In the genomic region with DNA sequence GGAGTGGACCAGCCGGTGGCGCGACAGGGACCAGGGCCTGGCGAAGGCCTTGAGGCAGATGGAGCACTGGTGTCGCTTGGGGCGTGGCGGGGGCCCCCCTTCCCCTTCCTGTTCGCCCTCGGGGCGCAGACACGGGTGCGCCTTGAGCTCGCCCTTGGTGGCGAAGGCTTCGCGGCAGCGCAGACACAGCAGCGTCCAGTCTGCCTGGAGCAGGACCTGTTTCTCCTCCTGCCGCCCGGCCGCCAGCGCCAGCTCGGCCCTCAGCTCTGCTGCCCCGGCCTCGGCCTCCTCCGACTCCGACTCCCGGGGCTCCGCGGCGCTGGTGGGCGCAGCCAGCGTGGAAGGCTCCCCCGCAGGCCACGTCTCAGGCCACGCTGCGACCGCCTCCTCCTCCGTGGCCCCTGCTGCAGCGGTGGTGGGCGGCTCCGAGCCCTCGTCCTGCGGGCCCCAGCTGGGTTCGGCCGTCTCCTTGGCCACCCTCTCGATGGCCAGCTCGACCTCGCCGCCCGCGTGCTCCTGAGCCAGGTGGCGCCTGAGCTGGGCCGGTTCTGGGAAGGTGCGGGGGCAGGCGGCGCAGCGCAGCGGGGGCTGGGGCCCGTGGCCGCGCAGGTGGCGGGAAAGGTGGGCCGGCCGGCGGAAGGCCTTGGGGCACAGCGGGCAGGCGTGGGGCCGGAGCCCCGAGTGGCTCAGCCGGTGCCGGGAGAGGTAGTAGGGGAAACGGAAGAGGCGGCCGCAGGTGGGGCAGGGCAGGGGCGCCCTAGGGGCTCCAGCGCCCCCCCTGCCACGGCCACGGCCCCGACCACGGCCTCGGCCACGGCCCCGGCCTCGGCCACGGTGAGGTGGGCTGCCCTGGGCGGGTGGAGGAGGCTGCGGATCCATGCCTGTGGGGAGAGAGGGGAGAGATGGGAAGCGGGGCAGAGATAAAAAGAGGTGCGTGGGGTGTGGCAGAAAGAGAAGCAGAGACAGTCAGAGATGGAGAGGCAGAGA, we compare ENCODE assay signal across 6 cellular contexts. TPM values are rescaled to one million over a fixed set of nuclear protein-coding genes. Genes with fewer than 3 reads are reported as not detected.
DNase-seq lines count a peak whose midpoint lies in the region; ATAC-seq, FAIRE-seq and TF ChIP-seq lines count a peak whose summit lies in the region.

No MANE protein-coding gene starts in this region.

- no peaks in the 10 kb centered on the region for H4K20me1 ChIP-seq in keratinocyte (ENCODE audit: control insufficient read depth, extremely low read depth, insufficient read depth, low read length)

- H3K36me3 Mint-ChIP-seq in T-cell = peaks cover 13% of the 10 kb centered on the region

- no peaks in the 10 kb centered on the region for H3K9me1 ChIP-seq in keratinocyte (ENCODE audit: control insufficient read depth, extremely low read depth, insufficient read depth, low read length)

- DNase-seq in BJ (ENCODE audit: low read depth) = no peak
- DNase-seq in T-cell = no peak
- no peak for DNase-seq in keratinocyte (ENCODE audit: low read depth, low spot score)
- no peak for DNase-seq in colonic mucosa
- DNase-seq in NCI-H2196 treated with DMSO at 0.1 percent for 48 hours (lab: John Stamatoyannopoulos, UW; ENCODE audit: unreplicated experiment) = no peak

- ATAC-seq in T-cell (replicated peaks in 1 of 4) (no peak), HG03095 (IDR thresholded peaks at IDR 0.05; ENCODE audit: unreplicated experiment) (no peak)

- intact Hi-C loops in colonic mucosa (cut with DNase I) = no loop called here

- peak overlapping the region; percentile 80 for H3K4me2 ChIP-seq in keratinocyte (ENCODE audit: control insufficient read depth, extremely low read depth, insufficient read depth, low read depth, low read length)

- peaks cover 13% of the 10 kb centered on the region for H3K79me2 ChIP-seq in keratinocyte (ENCODE audit: control insufficient read depth, insufficient read depth, low read length)

- TF ChIP-seq CTCF in BJ (IDR thresholded peaks at IDR 0.05; ENCODE audit: insufficient read depth, low read depth, low read length) (no peak), keratinocyte (optimal IDR thresholded peaks at IDR 0.05 in 1 of 3, IDR thresholded peaks at IDR 0.05 in 1 of 3, conservative IDR thresholded peaks at IDR 0.05 in 1 of 3; ENCODE audit: extremely low read depth in 1 of 3, insufficient read depth in 2 of 3, low read length in 3 of 3) (no peak), colonic mucosa (IDR thresholded peaks at IDR 0.05) (no peak)

- peaks cover 0 to 2% (median 0%) of the 10 kb centered on the region in 3 donors for H3K9me3 Mint-ChIP-seq in T-cell

- CTCF ChIA-PET in BJ (lab: Yijun Ruan, JAX) = no interaction called here
- CTCF ChIA-PET in T-cell (lab: Charles Lee) = no interaction called here

- H3K27ac ChIP-seq in keratinocyte (ENCODE audit: control insufficient read depth, insufficient read depth, low read length) (no peak overlapping the region), colonic mucosa (no peak overlapping the region)

- dilution Hi-C loops in keratinocyte (cut with MboI; ENCODE audit: extremely low pct_ligation_motif_present, low sequenced_read_pairs) = no loop called here

- no peaks in the 10 kb centered on the region for H3K27me3 ChIP-seq in BJ (ENCODE audit: control insufficient read depth, insufficient read depth, low read length)
- no peaks in the 10 kb centered on the region for H3K27me3 ChIP-seq in keratinocyte (ENCODE audit: control insufficient read depth, extremely low read depth, insufficient read depth, low read length)
- H3K27me3 ChIP-seq in colonic mucosa = no peaks in the 10 kb centered on the region

- H3K4me1 Mint-ChIP-seq in T-cell = peaks cover 19 to 25% (median 19%) of the 10 kb centered on the region in 3 donors

- H3K36me3 ChIP-seq in BJ (ENCODE audit: control insufficient read depth, insufficient read depth, low read length) (peaks cover 3% of the 10 kb centered on the region), keratinocyte (ENCODE audit: control insufficient read depth in 2 of 2, extremely low read depth in 1 of 2, insufficient read depth in 2 of 2, low read length in 2 of 2) (peaks cover 0 to 2% of the 10 kb centered on the region in 2 experiments), colonic mucosa (no peaks in the 10 kb centered on the region)

- H3K9me3 ChIP-seq in keratinocyte (ENCODE audit: control insufficient read depth, low read depth, low read length) (no peaks in the 10 kb centered on the region), colonic mucosa (no peaks in the 10 kb centered on the region)

- POLR2A ChIA-PET in BJ (lab: Charles Lee) = no interaction called here
- POLR2A ChIA-PET in T-cell (lab: Charles Lee) = no interaction called here

- no peak for FAIRE-seq in keratinocyte (lab: Jason Lieb, UNC)

- H3K9ac ChIP-seq in keratinocyte (ENCODE audit: control insufficient read depth, extremely low read depth, insufficient read depth, low read length) (peak overlapping the region; percentile 75), colonic mucosa (ENCODE audit: low read depth in 2 of 2, low read length in 2 of 2) (peak overlapping the region in 1 of 2 donors; percentile 76)

- peak overlapping the region; percentile 81 to 89 (median 83) for H3K4me3 Mint-ChIP-seq in T-cell

- H2AFZ ChIP-seq in keratinocyte (ENCODE audit: control insufficient read depth, low read length) = no peak overlapping the region

- no peaks in the 10 kb centered on the region for H3K27me3 Mint-ChIP-seq in T-cell

- peak overlapping the region; percentile 87 to 94 for H3K27ac Mint-ChIP-seq in T-cell

- peaks cover 12% of the 10 kb centered on the region for H3K4me1 ChIP-seq in keratinocyte (ENCODE audit: control insufficient read depth, extremely low read depth, insufficient read depth, low read length)
- peaks cover 7% of the 10 kb centered on the region for H3K4me1 ChIP-seq in colonic mucosa

- peak overlapping the region; percentile 97 for H3K4me3 ChIP-seq in BJ (ENCODE audit: low read depth, low read length)
- peak overlapping the region; percentile 80 to 97 (median 91) for H3K4me3 ChIP-seq in keratinocyte (ENCODE audit: control insufficient read depth in 2 of 3, extremely low read depth in 1 of 3, insufficient read depth in 2 of 3, low read depth in 1 of 3, low read length in 3 of 3)
- no peak overlapping the region for H3K4me3 ChIP-seq in colonic mucosa

RNA-seq across cellular contexts. Expression of gene ZNF579, which starts 1.6 kb away (rescaled TPM):
- polyA plus RNA-seq in BJ (2011; rRNA removed) (2.6 and 3.8 TPM in 2 replicates), keratinocyte (1.5 to 4.3 TPM (median 2.4 TPM) in 3 replicates)
- 4.2 and 10.1 TPM in 2 replicates for polyA minus RNA-seq in BJ (2011; rRNA and poly(A)+ RNA removed)
- total RNA-seq in T-cell (10 to 100 TPM in 3 of 5 donors, 1 to 10 TPM in 2; 5.4 to 13.3 (median 10.0) TPM), colonic mucosa (1 to 10 TPM; 8.0 to 8.7 TPM)
- 1.2 TPM for polyA plus RNA-seq in keratinocyte (2011; ENCODE audit: low read depth)
- 2.2 and 5.3 TPM in 2 replicates for polyA plus RNA-seq in keratinocyte (2011; cell fraction: cytosol; rRNA removed)
- polyA plus RNA-seq in keratinocyte (2011; cell fraction: nucleus; rRNA removed) = 10.5 and 20.5 TPM in 2 replicates
- 5.7 and 8.6 TPM in 2 replicates for polyA plus RNA-seq in keratinocyte (2012; ENCODE audit: low replicate concordance)
- polyA minus RNA-seq in keratinocyte = 1.8 to 27.2 TPM (median 3.9 TPM) in 3 replicates
- 15.5 TPM for polyA minus RNA-seq in keratinocyte (2011; cell fraction: cytosol; rRNA and poly(A)+ RNA removed)
- 5.2 and 9.3 TPM in 2 replicates for polyA minus RNA-seq in keratinocyte (2011; cell fraction: nucleus; rRNA and poly(A)+ RNA removed)

RNA-seq across cellular contexts. Expression of gene FIZ1, which starts 20.3 kb away (rescaled TPM):
- polyA plus RNA-seq in BJ (2011; rRNA removed) (3.7 and 4.0 TPM in 2 replicates), keratinocyte (2.7 to 3.3 TPM (median 2.7 TPM) in 3 replicates)
- 2.3 and 2.5 TPM in 2 replicates for polyA minus RNA-seq in BJ (2011; rRNA and poly(A)+ RNA removed)
- total RNA-seq in T-cell (10 to 100 TPM in 4 of 5 donors, 1 to 10 TPM in 1; 9.8 to 27.7 (median 19.0) TPM), colonic mucosa (10 to 100 TPM; 12.2 to 14.5 TPM)
- polyA plus RNA-seq in keratinocyte (2011; ENCODE audit: low read depth) = 0.75 TPM
- polyA plus RNA-seq in keratinocyte (2011; cell fraction: cytosol; rRNA removed) = 2.3 and 2.9 TPM in 2 replicates
- polyA plus RNA-seq in keratinocyte (2011; cell fraction: nucleus; rRNA removed) = 5.5 and 6.2 TPM in 2 replicates
- polyA plus RNA-seq in keratinocyte (2012; ENCODE audit: low replicate concordance) = 3.0 and 6.3 TPM in 2 replicates
- polyA minus RNA-seq in keratinocyte = 1.0 to 4.2 TPM (median 3.2 TPM) in 3 replicates
- 7.3 TPM for polyA minus RNA-seq in keratinocyte (2011; cell fraction: cytosol; rRNA and poly(A)+ RNA removed)
- 2.4 and 4.1 TPM in 2 replicates for polyA minus RNA-seq in keratinocyte (2011; cell fraction: nucleus; rRNA and poly(A)+ RNA removed)

RNA-seq across cellular contexts. Expression of gene ZNF524, which starts 21.0 kb away (rescaled TPM):
- 7.8 TPM in 2 replicates for polyA plus RNA-seq in BJ (2011; rRNA removed)
- polyA minus RNA-seq in BJ (2011; rRNA and poly(A)+ RNA removed) = 2.3 and 2.7 TPM in 2 replicates
- 10 to 100 TPM; 14.9 to 42.2 (median 33.4) TPM for total RNA-seq in T-cell
- polyA plus RNA-seq in keratinocyte = 2.6 to 6.9 TPM (median 3.1 TPM) in 3 replicates
- 5.6 TPM for polyA plus RNA-seq in keratinocyte (2011; ENCODE audit: low read depth)
- 3.3 and 9.9 TPM in 2 replicates for polyA plus RNA-seq in keratinocyte (2011; cell fraction: cytosol; rRNA removed)
- polyA plus RNA-seq in keratinocyte (2011; cell fraction: nucleus; rRNA removed) = 2.5 and 4.0 TPM in 2 replicates
- polyA plus RNA-seq in keratinocyte (2012; ENCODE audit: low replicate concordance) = 7.2 and 13.5 TPM in 2 replicates
- 0.99 to 2.3 TPM (median 1.9 TPM) in 3 replicates for polyA minus RNA-seq in keratinocyte
- polyA minus RNA-seq in keratinocyte (2011; cell fraction: cytosol; rRNA and poly(A)+ RNA removed) = 17.3 TPM
- 1.2 and 3.0 TPM in 2 replicates for polyA minus RNA-seq in keratinocyte (2011; cell fraction: nucleus; rRNA and poly(A)+ RNA removed)
- 10 to 100 TPM; 30.4 to 33.9 TPM for total RNA-seq in colonic mucosa

RNA-seq across cellular contexts. Expression of gene ZNF865, which starts 26.4 kb away (rescaled TPM):
- polyA plus RNA-seq in BJ (2011; rRNA removed) = 1.2 and 1.4 TPM in 2 replicates
- 1.3 and 1.6 TPM in 2 replicates for polyA minus RNA-seq in BJ (2011; rRNA and poly(A)+ RNA removed)
- 10 to 100 TPM; 16.3 to 29.4 (median 27.3) TPM for total RNA-seq in T-cell
- polyA plus RNA-seq in keratinocyte = 1.1 to 2.1 TPM (median 1.7 TPM) in 3 replicates
- polyA plus RNA-seq in keratinocyte (2011; ENCODE audit: low read depth) = 1.00 TPM
- polyA plus RNA-seq in keratinocyte (2011; cell fraction: cytosol; rRNA removed) = 0.68 and 2.3 TPM in 2 replicates
- 3.3 and 6.6 TPM in 2 replicates for polyA plus RNA-seq in keratinocyte (2011; cell fraction: nucleus; rRNA removed)
- 2.8 and 5.3 TPM in 2 replicates for polyA plus RNA-seq in keratinocyte (2012; ENCODE audit: low replicate concordance)
- polyA minus RNA-seq in keratinocyte = 0.29 to 3.3 TPM (median 0.49 TPM) in 3 replicates
- polyA minus RNA-seq in keratinocyte (2011; cell fraction: cytosol; rRNA and poly(A)+ RNA removed) = 7.1 TPM
- 3.7 and 4.0 TPM in 2 replicates for polyA minus RNA-seq in keratinocyte (2011; cell fraction: nucleus; rRNA and poly(A)+ RNA removed)
- 10 to 100 TPM; 12.9 to 13.1 TPM for total RNA-seq in colonic mucosa

RNA-seq across cellular contexts. Expression of gene SBK3, which starts 33.7 kb away (rescaled TPM):
- 0.06 and 0.11 TPM in 2 replicates for polyA plus RNA-seq in BJ (2011; rRNA removed)
- not detected in 2 replicates for polyA minus RNA-seq in BJ (2011; rRNA and poly(A)+ RNA removed)
- total RNA-seq in T-cell = not detected
- polyA plus RNA-seq in keratinocyte = not detected in 3 replicates
- polyA plus RNA-seq in keratinocyte (2011; ENCODE audit: low read depth) = not detected
- polyA plus RNA-seq in keratinocyte (2011; cell fraction: cytosol; rRNA removed) = not detected in 2 replicates
- polyA plus RNA-seq in keratinocyte (2011; cell fraction: nucleus; rRNA removed) = not detected in 2 replicates
- polyA plus RNA-seq in keratinocyte (2012; ENCODE audit: low replicate concordance) = not detected in 2 replicates
- not detected in 3 replicates for polyA minus RNA-seq in keratinocyte
- polyA minus RNA-seq in keratinocyte (2011; cell fraction: cytosol; rRNA and poly(A)+ RNA removed) = not detected
- not detected in 2 replicates for polyA minus RNA-seq in keratinocyte (2011; cell fraction: nucleus; rRNA and poly(A)+ RNA removed)
- total RNA-seq in colonic mucosa = not detected
